25 cellular contexts compared by ENCODE assay signal in the genomic region with DNA sequence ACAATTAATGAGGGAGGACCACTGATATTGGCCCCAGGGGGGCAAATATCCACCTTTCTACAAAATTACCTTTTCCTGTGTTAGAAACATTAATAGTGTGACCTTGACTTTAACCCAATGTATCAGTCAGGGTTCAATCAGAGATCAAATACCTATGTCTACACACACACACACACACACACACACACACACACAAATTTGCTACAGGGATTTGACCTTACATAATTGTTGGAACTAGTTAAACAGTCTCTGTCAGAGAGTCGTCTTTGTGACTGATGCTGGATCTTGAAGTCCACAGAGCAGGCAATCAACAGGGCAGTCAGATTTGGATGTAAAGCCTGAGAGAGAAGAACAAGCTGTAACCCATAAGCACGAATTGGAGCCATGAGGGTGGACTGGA. TPM values are rescaled to one million over a fixed set of nuclear protein-coding genes. Genes with fewer than 3 reads are reported as not detected.
DNase-seq lines count a peak whose midpoint lies in the region; ATAC-seq and TF ChIP-seq lines count a peak whose summit lies in the region.
"Had no signal": no experiment of that assay in that cellular context is flagged by ENCODE, and none has a peak within 500 bp of the region (broad histone marks: within the 10 kb centered on the region; RNA-seq: fewer than 3 reads in every experiment).

No MANE protein-coding gene starts in this region.

- no peak for TF ChIP-seq POLR2A in breast epithelium (IDR thresholded peaks at IDR 0.05)

- intact Hi-C loops in mammary epithelial cell (cut with micrococcal nuclease) (no loop called here), breast epithelium (cut with DNase I; ENCODE audit: low total_unique reads) (no loop called here), upper lobe of right lung (cut with DNase I) (no loop called here), aorta (cut with DNase I) (loop anchor here in 1 of 2 donors (5.0 kb wide), 1 partner anchor 150 kb away; a partner anchor contains a TSS)

- H3K36me3 Mint-ChIP-seq in neural progenitor cell (no peaks in the 10 kb centered on the region), H9 (ENCODE audit: insufficient read depth in 1 of 3, low read depth in 3 of 3) (no peaks in the 10 kb centered on the region)
- H3K36me3 Mint-ChIP-seq: activated CD8-positive, alpha-beta memory T cell treated with anti-CD3 and anti-CD28 coated beads, Interleukin-2, amount 10 ng/mL, durations not matched to agents 7 days and 5 days; stimulated activated naive B cell treated with anti-CD40 and anti-IgM and Interleukin-4, amounts not matched to agents 10 μg/mL and 1 μg/mL and 100 μg/mL, for 72 hours had no signal

- no peaks in the 10 kb centered on the region for H3K9me3 Mint-ChIP-seq in neural progenitor cell
- no peaks in the 10 kb centered on the region; a peak in 1 of 5 replicates for H3K9me3 Mint-ChIP-seq in H9
- H3K9me3 Mint-ChIP-seq: stimulated activated naive B cell treated with anti-CD40 and anti-IgM and Interleukin-4, amounts not matched to agents 10 μg/mL and 1 μg/mL and 100 μg/mL, for 72 hours; T-helper 1 cell treated with Interleukin-12 subunit alpha and Interleukin-12 subunit beta and Interleukin-4 antibody, amounts not matched to agents 30 μg/mL and 1 μg/mL, for 36 hours had no signal

- no peak overlapping the region for H3K4ac ChIP-seq in H9 (ENCODE audit: low read depth, low read length)

- H2BK20ac ChIP-seq in H9 (ENCODE audit: low read depth, low read length, poor library complexity, severe bottlenecking): no peak overlapping the region

- peaks cover 6% of the 10 kb centered on the region for H3K27me3 Mint-ChIP-seq in neural progenitor cell (ENCODE audit: insufficient read depth, low read depth)
- H3K27me3 Mint-ChIP-seq in H9 (ENCODE audit: low read depth): no peaks in the 10 kb centered on the region; the same call in 1 of the 2 replicates

- no peak overlapping the region for H2BK15ac ChIP-seq in H9 (ENCODE audit: low read depth, low read length)

- no peaks in the 10 kb centered on the region for H3K23me2 ChIP-seq in H9 (ENCODE audit: insufficient read length, low read depth, low read length, poor library complexity, severe bottlenecking)

- H3T11ph ChIP-seq in H9 (ENCODE audit: low read length): no peak overlapping the region

- H3K4me3 ChIP-seq in mammary epithelial cell (replicated peaks in 1 of 3; ENCODE audit: insufficient read depth in 1 of 3, low read depth in 2 of 3, low read length in 3 of 3) (no peak overlapping the region), breast epithelium (no peak overlapping the region), coronary artery (peak overlapping the region; percentile 56), neural progenitor cell (no peak overlapping the region), upper lobe of right lung (no peak overlapping the region), aorta (ENCODE audit: low read length in 2 of 2) (no peak overlapping the region)
- H3K4me3 ChIP-seq: colonic mucosa had no signal

- no peak overlapping the region for H3K4me2 ChIP-seq in mammary epithelial cell (ENCODE audit: insufficient read depth, low read depth, low read length)
- H3K4me2 ChIP-seq in neural progenitor cell: no peak overlapping the region
- no peak overlapping the region for H3K4me2 ChIP-seq in H9 (ENCODE audit: insufficient read depth, insufficient read length, low read length)

- H3F3A ChIP-seq in neural progenitor cell (ENCODE audit: low read depth): no peaks in the 10 kb centered on the region

- H3K9ac ChIP-seq in mammary epithelial cell (ENCODE audit: insufficient read depth, low read length) (no peak overlapping the region), neural progenitor cell (no peak overlapping the region), H9 (ENCODE audit: extremely low read depth, insufficient read length, low read length) (no peak overlapping the region)

- H3K27me3 ChIP-seq in mammary epithelial cell (ENCODE audit: insufficient read depth, low read length) (no peaks in the 10 kb centered on the region), breast epithelium (no peaks in the 10 kb centered on the region), neural progenitor cell (no peaks in the 10 kb centered on the region), upper lobe of right lung (no peaks in the 10 kb centered on the region), H9 (ENCODE audit: insufficient read depth, low read length) (no peaks in the 10 kb centered on the region), aorta (ENCODE audit: control insufficient read depth in 1 of 2, insufficient read depth in 2 of 2, low read length in 1 of 2) (no peaks in the 10 kb centered on the region)
- H3K27me3 ChIP-seq: BLaER1 treated with 17β-estradiol and CSF1 and Interleukin-3, amounts not matched to agents 10 nM and 100 nM; colonic mucosa had no signal

- no peaks in the 10 kb centered on the region for H3K79me1 ChIP-seq in H9 (ENCODE audit: insufficient read depth, low read depth, low read length, poor library complexity, severe bottlenecking)

- H2BK12ac ChIP-seq in H9 (ENCODE audit: insufficient read length, low read depth, low read length): no peak overlapping the region

- no peak overlapping the region for H3K23ac ChIP-seq in H9 (ENCODE audit: insufficient read length, low read depth, low read length)

- H3K27ac ChIP-seq in mammary epithelial cell (ENCODE audit: insufficient read depth, low read depth, low read length) (no peak overlapping the region), breast epithelium (peak overlapping the region in 1 of 2 donors; percentile 54), coronary artery (peak overlapping the region; percentile 74 to 82), neural progenitor cell (no peak overlapping the region), upper lobe of right lung (peak overlapping the region; percentile 73), H9 (ENCODE audit: insufficient read length, low read depth, low read length) (no peak overlapping the region), aorta (ENCODE audit: low read depth in 1 of 2, low read length in 2 of 2) (peak overlapping the region in 1 of 2 donors; percentile 97)
- H3K27ac ChIP-seq: 22Rv1, colonic mucosa had no signal

- dilution Hi-C loops in mammary epithelial cell (cut with HindIII; ENCODE audit: low sequenced_read_pairs): loop anchor here (25.0 kb wide), 1 partner anchor 255 kb away; a partner anchor contains a TSS

- H4K8ac ChIP-seq in H9 (replicated peaks; ENCODE audit: insufficient read length, low read depth, low read length): no peak overlapping the region

- H3K27ac Mint-ChIP-seq in neural progenitor cell: no peak overlapping the region
- no peak overlapping the region for H3K27ac Mint-ChIP-seq in H9
- H3K27ac Mint-ChIP-seq: activated CD8-positive, alpha-beta memory T cell treated with anti-CD3 and anti-CD28 coated beads, Interleukin-2, amount 10 ng/mL, durations not matched to agents 7 days and 5 days; T-helper 1 cell treated with Interleukin-12 subunit alpha and Interleukin-12 subunit beta and Interleukin-4 antibody, amounts not matched to agents 30 μg/mL and 1 μg/mL, for 36 hours had no signal

- no peak overlapping the region for H3K14ac ChIP-seq in H9 (ENCODE audit: insufficient read depth, low read length)

- H2BK120ac ChIP-seq in H9 (ENCODE audit: low read depth, low read length, poor library complexity, severe bottlenecking): no peak overlapping the region

- TF ChIP-seq CTCF in mammary epithelial cell (conservative IDR thresholded peaks at IDR 0.05 in 1 of 2, IDR thresholded peaks at IDR 0.05 in 1 of 2; ENCODE audit: extremely low read depth in 1 of 2, insufficient read depth in 1 of 2, low read depth in 1 of 2, low read length in 2 of 2): no peak
- TF ChIP-seq CTCF in breast epithelium (IDR thresholded peaks at IDR 0.05): no peak
- TF ChIP-seq CTCF in coronary artery (IDR thresholded peaks at IDR 0.05): no peak
- no peak for TF ChIP-seq CTCF in neural progenitor cell (IDR thresholded peaks at IDR 0.05)
- TF ChIP-seq CTCF in upper lobe of right lung (IDR thresholded peaks at IDR 0.05): no peak
- TF ChIP-seq CTCF in H9 (conservative IDR thresholded peaks at IDR 0.05): no peak

- CTCF ChIA-PET in mammary epithelial cell (lab: Charles Lee; ENCODE audit: low non-redundant PET): no interaction called here

- H3K4me1 Mint-ChIP-seq in neural progenitor cell: peaks cover 21% of the 10 kb centered on the region
- H3K4me1 Mint-ChIP-seq in H9: peaks cover 0 to 2% of the 10 kb centered on the region in 2 experiments; a peak in 1 of 4 replicates

- no peak overlapping the region for H3K4me3 Mint-ChIP-seq in neural progenitor cell
- no peak overlapping the region for H3K4me3 Mint-ChIP-seq in H9
- H3K4me3 Mint-ChIP-seq: stimulated activated naive B cell treated with anti-CD40 and anti-IgM and Interleukin-4, amounts not matched to agents 10 μg/mL and 1 μg/mL and 100 μg/mL, for 72 hours; T-helper 1 cell treated with Interleukin-12 subunit alpha and Interleukin-12 subunit beta and Interleukin-4 antibody, amounts not matched to agents 30 μg/mL and 1 μg/mL, for 36 hours had no signal

- no peak for ATAC-seq in upper lobe of right lung
- ATAC-seq in aorta (ENCODE audit: low FRiP score): no peak
- ATAC-seq in HG03280 (IDR thresholded peaks at IDR 0.05; ENCODE audit: unreplicated experiment): no peak

- H3K36me3 ChIP-seq in mammary epithelial cell (ENCODE audit: insufficient read depth, low read length) (no peaks in the 10 kb centered on the region), breast epithelium (no peaks in the 10 kb centered on the region), neural progenitor cell (no peaks in the 10 kb centered on the region), upper lobe of right lung (no peaks in the 10 kb centered on the region), aorta (ENCODE audit: control insufficient read depth in 1 of 2, insufficient read depth in 2 of 2, low read length in 1 of 2) (no peaks in the 10 kb centered on the region)
- H3K36me3 ChIP-seq: BLaER1 treated with 17β-estradiol and CSF1 and Interleukin-3, amounts not matched to agents 10 nM and 100 nM; colonic mucosa had no signal

- H4K20me1 ChIP-seq in mammary epithelial cell (ENCODE audit: insufficient read depth, low read length) (no peaks in the 10 kb centered on the region), neural progenitor cell (ENCODE audit: low read depth) (no peaks in the 10 kb centered on the region), H9 (ENCODE audit: control insufficient read depth, insufficient read depth, insufficient read length) (no peaks in the 10 kb centered on the region)
- H4K20me1 ChIP-seq: BLaER1 treated with 17β-estradiol and CSF1 and Interleukin-3, amounts not matched to agents 10 nM and 100 nM had no signal

- H4K91ac ChIP-seq in H9 (ENCODE audit: insufficient read length, low read depth, low read length): no peak overlapping the region

- H3K56ac ChIP-seq in H9 (ENCODE audit: insufficient read length, low read depth, low read length): no peak overlapping the region

- no peak overlapping the region for H3K18ac ChIP-seq in H9 (ENCODE audit: insufficient read length, low read depth, low read length)

- no peak overlapping the region for H2AK5ac ChIP-seq in H9 (ENCODE audit: insufficient read length, low read length)

- no peak overlapping the region for H2BK5ac ChIP-seq in H9 (ENCODE audit: insufficient read length, low read length)

- peaks cover 13% of the 10 kb centered on the region for H3K4me1 ChIP-seq in mammary epithelial cell (ENCODE audit: insufficient read depth, low read length)
- no peaks in the 10 kb centered on the region for H3K4me1 ChIP-seq in breast epithelium
- peaks cover 4% of the 10 kb centered on the region for H3K4me1 ChIP-seq in neural progenitor cell
- H3K4me1 ChIP-seq in upper lobe of right lung: peaks cover 19% of the 10 kb centered on the region
- no peaks in the 10 kb centered on the region for H3K4me1 ChIP-seq in H9 (ENCODE audit: insufficient read depth, low read length)
- peaks cover 7 to 8% of the 10 kb centered on the region in 2 donors for H3K4me1 ChIP-seq in aorta (ENCODE audit: control insufficient read depth in 1 of 2, insufficient read depth in 2 of 2, low read length in 2 of 2)
- H3K4me1 ChIP-seq: colonic mucosa had no signal

- 92% methylated on average over 2 of the region's 2 CpGs for WGBS in mammary epithelial cell (ENCODE audit: low coverage, missing lambda C conversion rate)
- no CpG with 5 or more reads among the region's 2 CpGs for WGBS in H9 (ENCODE audit: extremely low coverage, insufficient read length, low lambda C conversion rate)
- 15 to 16% methylated on average over 2 of the region's 2 CpGs for WGBS in aorta, 2 donors

- H4K5ac ChIP-seq in H9 (ENCODE audit: insufficient read length, low read depth, low read length): no peak overlapping the region

- BruUV-seq in mammary epithelial cell (replicated peaks; lab: Mats Ljungman, UMichigan): no TSS peak

- in situ Hi-C loops in mammary epithelial cell (cut with MboI; ENCODE audit: low sequenced_read_pairs in 2 of 2): loop anchor here in 1 of 2 donors (25.0 kb wide), 1 partner anchor 705 kb away; no protein-coding TSS in a partner anchor

- H2AFZ ChIP-seq in mammary epithelial cell (ENCODE audit: low read depth, low read length) (peak overlapping the region; percentile 85), neural progenitor cell (replicated peaks) (peak overlapping the region; percentile 63), H9 (ENCODE audit: low read length) (no peak overlapping the region)

- DNase-seq in mammary epithelial cell (no peak), breast epithelium (ENCODE audit: low spot score in 2 of 2) (no peak), coronary artery (ENCODE audit: low spot score) (no peak), neural progenitor cell (ENCODE audit: low spot score) (no peak), upper lobe of right lung (no peak), H9 (no peak), aorta (no peak)
- DNase-seq: activated CD4-positive, CD25-positive, alpha-beta regulatory T cell; activated CD8-positive, alpha-beta memory T cell treated with anti-CD3 and anti-CD28 coated beads, Interleukin-2, amount 10 ng/mL, durations not matched to agents 7 days and 5 days; activated gamma-delta T cell treated with Interleukin-2 at 50 U/mL for 16 hours; colonic mucosa; DMS53; H7; left ventricle myocardium superior; NCI-H1694 treated with DMSO at 0.1 percent for 48 hours; NCI-H226; stimulated activated naive B cell treated with anti-CD40 and anti-IgM and Interleukin-4, amounts not matched to agents 10 μg/mL and 1 μg/mL and 100 μg/mL, for 72 hours had no signal

- no peaks in the 10 kb centered on the region for H3K9me3 ChIP-seq in mammary epithelial cell (replicated peaks; ENCODE audit: insufficient read depth, low read length)
- no peaks in the 10 kb centered on the region for H3K9me3 ChIP-seq in breast epithelium
- H3K9me3 ChIP-seq in neural progenitor cell (ENCODE audit: low read depth): no peaks in the 10 kb centered on the region
- H3K9me3 ChIP-seq in upper lobe of right lung: no peaks in the 10 kb centered on the region
- no peaks in the 10 kb centered on the region for H3K9me3 ChIP-seq in H9 (ENCODE audit: control insufficient read depth, low read depth, low read length)
- no peaks in the 10 kb centered on the region for H3K9me3 ChIP-seq in aorta (ENCODE audit: control insufficient read depth, low read length)
- H3K9me3 ChIP-seq: BLaER1 treated with 17β-estradiol and CSF1 and Interleukin-3, amounts not matched to agents 10 nM and 100 nM; colonic mucosa had no signal

- H3K79me2 ChIP-seq in mammary epithelial cell (ENCODE audit: insufficient read depth, low read length) (no peaks in the 10 kb centered on the region), neural progenitor cell (ENCODE audit: low read depth) (no peaks in the 10 kb centered on the region), H9 (ENCODE audit: insufficient read depth, low read length) (no peaks in the 10 kb centered on the region)

RNA-seq across cellular contexts. Expression of a gene that starts 32.5 kb away (rescaled TPM):
- total RNA-seq in mammary epithelial cell (not detected), breast epithelium (1 to 10 TPM in 1 of 3 donors, not detected in 2; 1.6 TPM), neural progenitor cell (ENCODE audit: low replicate concordance) (0.15 TPM in 1 of 2 replicates, not detected in the other), upper lobe of right lung (0.49 TPM), H9 (2021) (not detected in 2 replicates), aorta (not detected)
- polyA plus RNA-seq in mammary epithelial cell (not detected), aorta (10 to 100 TPM in 1 of 2 donors, under 1 TPM in 1; 0.20 to 83.4 TPM)
- polyA minus RNA-seq in mammary epithelial cell: not detected
- total RNA-seq: activated CD8-positive, alpha-beta memory T cell treated with anti-CD3 and anti-CD28 coated beads, Interleukin-2, amount 10 ng/mL, durations not matched to agents 7 days and 5 days; H7; HT1080; left ventricle myocardium superior; MCF 10A; Right ventricle myocardium inferior; ureter had no signal

Comparison
In these comparisons a context has a peak if more than half of its experiments do, and no peak if none do; other contexts are left out.
1. H3K27ac ChIP-seq: peak in coronary artery (2 of 2) and upper lobe of right lung (single experiment); none in mammary epithelial cell (single experiment), neural progenitor cell (single experiment) and H9 (single experiment).